ENCODE assay signal across 8 cellular contexts in the genomic region with DNA sequence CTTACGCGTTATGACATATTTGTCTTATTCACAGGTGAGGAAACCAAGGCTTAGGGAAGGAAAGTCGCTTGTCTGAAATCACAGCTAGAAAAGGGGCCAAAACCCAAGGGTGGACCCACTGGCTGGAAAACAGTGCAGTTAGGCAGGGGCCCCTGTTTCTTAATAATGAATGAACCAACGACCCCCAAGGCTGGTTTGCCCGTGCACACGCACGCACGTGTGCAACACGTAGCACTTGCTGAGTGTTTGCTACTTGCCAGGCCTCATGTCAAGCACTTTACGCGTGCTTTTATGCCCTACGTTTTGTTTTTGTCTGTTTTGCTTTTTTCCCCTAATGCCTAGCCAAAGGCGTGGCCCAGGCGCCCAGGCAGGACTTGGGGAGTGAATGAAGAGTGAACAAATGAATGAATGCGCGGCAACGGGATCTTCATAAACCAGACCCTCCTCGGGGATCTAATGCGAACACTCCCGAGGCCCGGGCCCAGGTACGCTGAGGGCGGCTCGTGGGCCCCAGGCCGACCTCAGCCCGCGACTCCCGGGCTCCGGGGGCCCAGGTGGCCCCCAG. TPM values are rescaled to one million over a fixed set of nuclear protein-coding genes. Genes with fewer than 3 reads are reported as not detected.
A peak's percentile ranks its signal among the peaks of the same experiment; 100 is the strongest.
DNase-seq lines count a peak whose midpoint lies in the region; ATAC-seq and TF ChIP-seq lines count a peak whose summit lies in the region.

No MANE protein-coding gene starts in this region.

- no peaks in the 10 kb centered on the region for H3K36me3 ChIP-seq in CD8-positive, alpha-beta T cell (ENCODE audit: insufficient read depth, low read length)
- H3K36me3 ChIP-seq in iPS DF 6.9 (ENCODE audit: control insufficient read depth, insufficient read depth, low read length), result no peaks in the 10 kb centered on the region

- intact Hi-C loops in CD8-positive, alpha-beta T cell (cut with DNase I, micrococcal nuclease), result no loop called here

- no CpG with 5 or more reads among the region's 29 CpGs for WGBS in iPS DF 6.9 (ENCODE audit: insufficient coverage, insufficient read length)

- H3K9me3 ChIP-seq in CD8-positive, alpha-beta T cell (ENCODE audit: low read length), result no peaks in the 10 kb centered on the region
- no peaks in the 10 kb centered on the region for H3K9me3 ChIP-seq in iPS DF 6.9 (ENCODE audit: control insufficient read depth, insufficient read depth, low read length)

- POLR2A ChIA-PET in CD8-positive, alpha-beta T cell (lab: Charles Lee), result interaction anchor here (1.1 kb wide), 1 partner anchor 39 kb away, joined by 3 read pairs; no protein-coding TSS in a partner anchor

- peak overlapping the region; percentile 86 for H3K4me3 ChIP-seq in CD8-positive, alpha-beta T cell (ENCODE audit: low read depth, low read length)
- peak overlapping the region; percentile 33; the same call in 1 of the 2 replicates for H3K4me3 ChIP-seq in iPS DF 6.9 (ENCODE audit: low read length)

- no peak for ATAC-seq in CD8-positive, alpha-beta T cell
- ATAC-seq in HG02678 (IDR thresholded peaks at IDR 0.05; ENCODE audit: unreplicated experiment) (peak; percentile 6), HG03039 (IDR thresholded peaks at IDR 0.05; ENCODE audit: unreplicated experiment) (no peak)
- ATAC-seq in activated T-cell treated with anti-CD3 and anti-CD28 coated beads, Interleukin-2, amount 50 U/mL, for 4 hours, result peak; percentile 8 to 12

- peaks cover 36% of the 10 kb centered on the region for H3K4me1 Mint-ChIP-seq in CD8-positive, alpha-beta T cell (ENCODE audit: low read depth)
- H3K4me1 Mint-ChIP-seq in activated T-cell treated with anti-CD3 and anti-CD28 coated beads, Interleukin-2, amount 50 U/mL, for 4 hours (ENCODE audit: low read depth), result peaks cover 31% of the 10 kb centered on the region

- no peaks in the 10 kb centered on the region for H3K27me3 ChIP-seq in CD8-positive, alpha-beta T cell (ENCODE audit: insufficient read depth, low read length)
- H3K27me3 ChIP-seq in iPS DF 6.9 (ENCODE audit: control insufficient read depth, insufficient read depth, low read length), result no peaks in the 10 kb centered on the region

- H3K27me3 Mint-ChIP-seq in CD8-positive, alpha-beta T cell (ENCODE audit: low read depth), result no peaks in the 10 kb centered on the region
- H3K27me3 Mint-ChIP-seq in activated T-cell treated with anti-CD3 and anti-CD28 coated beads, Interleukin-2, amount 50 U/mL, for 4 hours (ENCODE audit: low read depth), result no peaks in the 10 kb centered on the region

- peak in 1 of 7 experiments; percentile 25 for DNase-seq in CD8-positive, alpha-beta T cell
- DNase-seq in activated T-cell treated with anti-CD3 and anti-CD28 coated beads, Interleukin-2, amount 50 U/mL, for 4 hours, result no peak
- DNase-seq in iPS DF 6.9 (ENCODE audit: low read depth, low spot score) (no peak), DMS153 treated with DMSO at 0.1 percent for 48 hours (lab: John Stamatoyannopoulos, UW; ENCODE audit: unreplicated experiment) (no peak), NCI-H146 treated with DMSO at 0.1 percent for 48 hours (lab: John Stamatoyannopoulos, UW; ENCODE audit: unreplicated experiment) (no peak)
- DNase-seq in stimulated activated CD4-positive, alpha-beta T cell treated with anti-CD3 and anti-CD28 coated beads, Interleukin-1b, Interleukin-23, amount 100 ng/mL, for 48 hours, result peak; percentile 25

- CTCF ChIA-PET in CD8-positive, alpha-beta T cell (lab: Charles Lee), result interaction anchor here (1.0 to 1.3 kb wide), 3 partner anchors 18 to 48 kb away, joined by 3 to 4 read pairs (median 3); no protein-coding TSS in a partner anchor

- peaks cover 6% of the 10 kb centered on the region for H3K36me3 Mint-ChIP-seq in CD8-positive, alpha-beta T cell
- peaks cover 2% of the 10 kb centered on the region for H3K36me3 Mint-ChIP-seq in activated T-cell treated with anti-CD3 and anti-CD28 coated beads, Interleukin-2, amount 50 U/mL, for 4 hours (ENCODE audit: insufficient read depth)

- H3K9me3 Mint-ChIP-seq in CD8-positive, alpha-beta T cell, result no peaks in the 10 kb centered on the region
- no peaks in the 10 kb centered on the region for H3K9me3 Mint-ChIP-seq in activated T-cell treated with anti-CD3 and anti-CD28 coated beads, Interleukin-2, amount 50 U/mL, for 4 hours

- peak overlapping the region; percentile 87 for H3K27ac Mint-ChIP-seq in CD8-positive, alpha-beta T cell

- no peak overlapping the region for H3K27ac ChIP-seq in CD8-positive, alpha-beta T cell (ENCODE audit: low read depth, low read length)
- no peak overlapping the region for H3K27ac ChIP-seq in iPS DF 6.9 (ENCODE audit: low read length)

- TF ChIP-seq CTCF in CD8-positive, alpha-beta T cell (IDR thresholded peaks at IDR 0.05), result no peak

- H3K4me3 Mint-ChIP-seq in CD8-positive, alpha-beta T cell, result peak overlapping the region; percentile 82
- H3K4me3 Mint-ChIP-seq in activated T-cell treated with anti-CD3 and anti-CD28 coated beads, Interleukin-2, amount 50 U/mL, for 4 hours, result peak overlapping the region; percentile 83

- H3K4me1 ChIP-seq in CD8-positive, alpha-beta T cell (ENCODE audit: insufficient read depth, low read length), result peaks cover 26% of the 10 kb centered on the region
- H3K4me1 ChIP-seq in iPS DF 6.9 (ENCODE audit: control insufficient read depth, insufficient read depth, low read length), result no peaks in the 10 kb centered on the region

RNA-seq across cellular contexts. Expression of a gene that starts 0.6 kb away (rescaled TPM):
- total RNA-seq in CD8-positive, alpha-beta T cell, result 100 to 1,000 TPM; 104 to 107 TPM
- total RNA-seq in activated T-cell treated with anti-CD3 and anti-CD28 coated beads, Interleukin-2, amount 50 U/mL, for 4 hours, result 100 to 1,000 TPM; 118 to 142 (median 135) TPM

RNA-seq across cellular contexts. Expression of a gene that starts 50.9 kb away (rescaled TPM):
- total RNA-seq in CD8-positive, alpha-beta T cell, result 10 to 100 TPM; 50.8 to 56.5 TPM
- 10 to 100 TPM; 28.9 to 32.1 (median 31.0) TPM for total RNA-seq in activated T-cell treated with anti-CD3 and anti-CD28 coated beads, Interleukin-2, amount 50 U/mL, for 4 hours

Comparison
In these comparisons a context has a peak if more than half of its experiments do, and no peak if none do; other contexts are left out.
1. ATAC-seq: peak in HG02678 (single experiment) and activated T-cell treated with anti-CD3 and anti-CD28 coated beads, Interleukin-2, amount 50 U/mL, for 4 hours (2 of 2); none in CD8-positive, alpha-beta T cell (single experiment) and HG03039 (single experiment).